ENCODE assay signal across 1 cellular context in the genomic region with DNA sequence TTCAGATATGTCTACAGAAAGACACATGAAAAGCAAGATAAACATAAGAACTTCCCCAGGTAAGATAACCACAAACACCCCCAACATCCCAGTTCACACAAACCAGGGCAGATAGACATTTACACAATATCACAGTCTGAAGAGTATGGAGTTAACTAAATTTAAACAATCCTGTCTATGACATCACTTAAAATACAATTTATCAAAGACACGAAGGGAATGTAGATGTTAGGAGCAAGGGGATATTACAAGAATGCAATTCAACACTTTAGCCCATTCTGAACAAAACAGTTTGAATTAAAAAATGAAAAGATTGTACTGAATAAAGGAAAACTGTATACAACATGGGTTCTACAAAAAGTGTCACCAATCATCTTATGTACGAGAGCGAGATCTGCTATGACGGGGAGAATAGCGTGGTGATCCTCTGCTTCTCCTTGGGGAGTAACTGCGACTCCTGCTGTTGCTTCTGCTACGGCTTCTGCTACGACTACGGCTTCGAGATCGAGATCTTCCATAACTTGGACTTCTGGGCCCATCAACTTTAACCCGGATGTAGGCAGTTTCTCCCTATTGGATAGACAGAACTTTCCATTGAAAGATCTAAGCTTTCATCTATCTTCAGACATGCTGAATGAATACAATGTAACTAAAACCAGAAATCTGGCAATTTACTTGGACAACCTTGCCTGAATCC.
TF ChIP-seq lines count a peak whose summit lies in the region.

No MANE protein-coding gene starts in this region.

TF ChIP-seq in H1, 55 proteins besides CTCF, POLR2A, EP300 and RAD21:
- TF ChIP-seq JUND (IDR thresholded peaks at IDR 0.05; ENCODE audit: low read length): no peak
- TF ChIP-seq KDM4A (IDR thresholded peaks at IDR 0.05; ENCODE audit: low read depth, low read length, severe bottlenecking): no peak
- no peak for TF ChIP-seq SUZ12 (IDR thresholded peaks at IDR 0.05; ENCODE audit: low read length)
- TF ChIP-seq RBBP5 (IDR thresholded peaks at IDR 0.05; ENCODE audit: borderline replicate concordance, low read depth, low read length): no peak
- no peak for TF ChIP-seq SP1 (IDR thresholded peaks at IDR 0.05; ENCODE audit: low read depth, low read length)
- TF ChIP-seq TEAD4 (IDR thresholded peaks at IDR 0.05; ENCODE audit: low read depth, low read length): no peak
- TF ChIP-seq GTF2F1 (IDR thresholded peaks at IDR 0.05; ENCODE audit: borderline replicate concordance, low read depth, low read length): no peak
- TF ChIP-seq ZNF274 (IDR thresholded peaks at IDR 0.05; ENCODE audit: borderline replicate concordance, extremely low read depth, low read length): no peak
- TF ChIP-seq, protein P1, sequence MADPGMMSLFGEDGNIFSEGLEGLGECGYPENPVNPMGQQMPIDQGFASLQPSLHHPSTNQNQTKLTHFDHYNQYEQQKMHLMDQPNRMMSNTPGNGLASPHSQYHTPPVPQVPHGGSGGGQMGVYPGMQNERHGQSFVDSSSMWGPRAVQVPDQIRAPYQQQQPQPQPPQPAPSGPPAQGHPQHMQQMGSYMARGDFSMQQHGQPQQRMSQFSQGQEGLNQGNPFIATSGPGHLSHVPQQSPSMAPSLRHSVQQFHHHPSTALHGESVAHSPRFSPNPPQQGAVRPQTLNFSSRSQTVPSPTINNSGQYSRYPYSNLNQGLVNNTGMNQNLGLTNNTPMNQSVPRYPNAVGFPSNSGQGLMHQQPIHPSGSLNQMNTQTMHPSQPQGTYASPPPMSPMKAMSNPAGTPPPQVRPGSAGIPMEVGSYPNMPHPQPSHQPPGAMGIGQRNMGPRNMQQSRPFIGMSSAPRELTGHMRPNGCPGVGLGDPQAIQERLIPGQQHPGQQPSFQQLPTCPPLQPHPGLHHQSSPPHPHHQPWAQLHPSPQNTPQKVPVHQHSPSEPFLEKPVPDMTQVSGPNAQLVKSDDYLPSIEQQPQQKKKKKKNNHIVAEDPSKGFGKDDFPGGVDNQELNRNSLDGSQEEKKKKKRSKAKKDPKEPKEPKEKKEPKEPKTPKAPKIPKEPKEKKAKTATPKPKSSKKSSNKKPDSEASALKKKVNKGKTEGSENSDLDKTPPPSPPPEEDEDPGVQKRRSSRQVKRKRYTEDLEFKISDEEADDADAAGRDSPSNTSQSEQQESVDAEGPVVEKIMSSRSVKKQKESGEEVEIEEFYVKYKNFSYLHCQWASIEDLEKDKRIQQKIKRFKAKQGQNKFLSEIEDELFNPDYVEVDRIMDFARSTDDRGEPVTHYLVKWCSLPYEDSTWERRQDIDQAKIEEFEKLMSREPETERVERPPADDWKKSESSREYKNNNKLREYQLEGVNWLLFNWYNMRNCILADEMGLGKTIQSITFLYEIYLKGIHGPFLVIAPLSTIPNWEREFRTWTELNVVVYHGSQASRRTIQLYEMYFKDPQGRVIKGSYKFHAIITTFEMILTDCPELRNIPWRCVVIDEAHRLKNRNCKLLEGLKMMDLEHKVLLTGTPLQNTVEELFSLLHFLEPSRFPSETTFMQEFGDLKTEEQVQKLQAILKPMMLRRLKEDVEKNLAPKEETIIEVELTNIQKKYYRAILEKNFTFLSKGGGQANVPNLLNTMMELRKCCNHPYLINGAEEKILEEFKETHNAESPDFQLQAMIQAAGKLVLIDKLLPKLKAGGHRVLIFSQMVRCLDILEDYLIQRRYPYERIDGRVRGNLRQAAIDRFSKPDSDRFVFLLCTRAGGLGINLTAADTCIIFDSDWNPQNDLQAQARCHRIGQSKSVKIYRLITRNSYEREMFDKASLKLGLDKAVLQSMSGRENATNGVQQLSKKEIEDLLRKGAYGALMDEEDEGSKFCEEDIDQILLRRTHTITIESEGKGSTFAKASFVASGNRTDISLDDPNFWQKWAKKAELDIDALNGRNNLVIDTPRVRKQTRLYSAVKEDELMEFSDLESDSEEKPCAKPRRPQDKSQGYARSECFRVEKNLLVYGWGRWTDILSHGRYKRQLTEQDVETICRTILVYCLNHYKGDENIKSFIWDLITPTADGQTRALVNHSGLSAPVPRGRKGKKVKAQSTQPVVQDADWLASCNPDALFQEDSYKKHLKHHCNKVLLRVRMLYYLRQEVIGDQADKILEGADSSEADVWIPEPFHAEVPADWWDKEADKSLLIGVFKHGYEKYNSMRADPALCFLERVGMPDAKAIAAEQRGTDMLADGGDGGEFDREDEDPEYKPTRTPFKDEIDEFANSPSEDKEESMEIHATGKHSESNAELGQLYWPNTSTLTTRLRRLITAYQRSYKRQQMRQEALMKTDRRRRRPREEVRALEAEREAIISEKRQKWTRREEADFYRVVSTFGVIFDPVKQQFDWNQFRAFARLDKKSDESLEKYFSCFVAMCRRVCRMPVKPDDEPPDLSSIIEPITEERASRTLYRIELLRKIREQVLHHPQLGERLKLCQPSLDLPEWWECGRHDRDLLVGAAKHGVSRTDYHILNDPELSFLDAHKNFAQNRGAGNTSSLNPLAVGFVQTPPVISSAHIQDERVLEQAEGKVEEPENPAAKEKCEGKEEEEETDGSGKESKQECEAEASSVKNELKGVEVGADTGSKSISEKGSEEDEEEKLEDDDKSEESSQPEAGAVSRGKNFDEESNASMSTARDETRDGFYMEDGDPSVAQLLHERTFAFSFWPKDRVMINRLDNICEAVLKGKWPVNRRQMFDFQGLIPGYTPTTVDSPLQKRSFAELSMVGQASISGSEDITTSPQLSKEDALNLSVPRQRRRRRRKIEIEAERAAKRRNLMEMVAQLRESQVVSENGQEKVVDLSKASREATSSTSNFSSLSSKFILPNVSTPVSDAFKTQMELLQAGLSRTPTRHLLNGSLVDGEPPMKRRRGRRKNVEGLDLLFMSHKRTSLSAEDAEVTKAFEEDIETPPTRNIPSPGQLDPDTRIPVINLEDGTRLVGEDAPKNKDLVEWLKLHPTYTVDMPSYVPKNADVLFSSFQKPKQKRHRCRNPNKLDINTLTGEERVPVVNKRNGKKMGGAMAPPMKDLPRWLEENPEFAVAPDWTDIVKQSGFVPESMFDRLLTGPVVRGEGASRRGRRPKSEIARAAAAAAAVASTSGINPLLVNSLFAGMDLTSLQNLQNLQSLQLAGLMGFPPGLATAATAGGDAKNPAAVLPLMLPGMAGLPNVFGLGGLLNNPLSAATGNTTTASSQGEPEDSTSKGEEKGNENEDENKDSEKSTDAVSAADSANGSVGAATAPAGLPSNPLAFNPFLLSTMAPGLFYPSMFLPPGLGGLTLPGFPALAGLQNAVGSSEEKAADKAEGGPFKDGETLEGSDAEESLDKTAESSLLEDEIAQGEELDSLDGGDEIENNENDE (IDR thresholded peaks at IDR 0.05; ENCODE audit: insufficient replicate concordance, low read length): no peak
- no peak for TF ChIP-seq POLR2AphosphoS5 (IDR thresholded peaks at IDR 0.05; ENCODE audit: low read depth, low read length)
- no peak for TF ChIP-seq EGR1 (IDR thresholded peaks at IDR 0.05; ENCODE audit: borderline replicate concordance, low read depth, low read length)
- TF ChIP-seq NANOG (IDR thresholded peaks at IDR 0.05; ENCODE audit: insufficient read depth, low read depth, low read length, poor library complexity, severe bottlenecking): no peak
- no peak for TF ChIP-seq TAF7 (optimal IDR thresholded peaks at IDR 0.05; ENCODE audit: borderline replicate concordance, low read depth, low read length)
- no peak for TF ChIP-seq CREB1 (IDR thresholded peaks at IDR 0.05)
- no peak for TF ChIP-seq MAFK (IDR thresholded peaks at IDR 0.05; ENCODE audit: low read depth, low read length)
- TF ChIP-seq POU5F1 (IDR thresholded peaks at IDR 0.05; ENCODE audit: low read depth, low read length): no peak
- TF ChIP-seq HDAC2 (IDR thresholded peaks at IDR 0.05; ENCODE audit: borderline replicate concordance in 1 of 2, low read depth in 2 of 2, low read length in 2 of 2): no peak
- no peak for TF ChIP-seq CEBPB (IDR thresholded peaks at IDR 0.05; ENCODE audit: low read depth, low read length)
- no peak for TF ChIP-seq GABPA (IDR thresholded peaks at IDR 0.05; ENCODE audit: borderline replicate concordance, insufficient read depth, low read length)
TF ChIP-seq in H1: peak in this region for 0.
